Comparison of ENCODE assay signal across 14 cellular contexts in genomic region chr16:11024333-11025053, GRCh38.
DNase-seq lines count a peak whose midpoint lies in the region; ATAC-seq and TF ChIP-seq lines count a peak whose summit lies in the region.
"Had no signal": no experiment of that assay in that cellular context is flagged by ENCODE, and none has a peak within 500 bp of the region (broad histone marks: within the 10 kb centered on the region; RNA-seq: fewer than 3 reads in every experiment).

No MANE protein-coding gene starts in this region.

- H2AFZ ChIP-seq in DND-41 (ENCODE audit: low read depth, low read length) = no peak overlapping the region

- peaks cover 24% of the 10 kb centered on the region for H3K9me3 ChIP-seq in DND-41 (ENCODE audit: insufficient read depth, low read length, severe bottlenecking)
- H3K9me3 ChIP-seq in testis = no peaks in the 10 kb centered on the region
- H3K9me3 ChIP-seq: Peyer's patch had no signal

- no peak for ATAC-seq in DND-41 (ENCODE audit: insufficient read depth, low read depth)
- peak; percentile 36 for ATAC-seq in GM21381 (IDR thresholded peaks at IDR 0.05; ENCODE audit: unreplicated experiment)
- peak; percentile 88 for ATAC-seq in foreskin keratinocyte
- no peak for ATAC-seq in GM19328 (IDR thresholded peaks at IDR 0.05; ENCODE audit: unreplicated experiment)

- WGBS in testis, 2 donors = 94 to 97% methylated on average over 8 to 9 of the region's 9 CpGs

- H3K27ac ChIP-seq in DND-41 (ENCODE audit: low read length) = 0 out of 2 replicates have a peak overlapping the region, but pooled peaks have one; percentile 6
- H3K27ac ChIP-seq in foreskin keratinocyte = peak overlapping the region; percentile 38
- H3K27ac ChIP-seq in testis = no peak overlapping the region
- H3K27ac ChIP-seq: HL-60, Peyer's patch, psoas muscle had no signal

- H3K4me3 ChIP-seq in DND-41 (ENCODE audit: low read depth in 1 of 2, low read length in 2 of 2) = no peak overlapping the region
- H3K4me3 ChIP-seq in testis = no peak overlapping the region
- H3K4me3 ChIP-seq: Peyer's patch, psoas muscle had no signal

- DNase-seq in DND-41 (no peak), M059J (ENCODE audit: low read depth) (peak; percentile 67), foreskin keratinocyte (peak; percentile 71 to 76), testis (no peak), NCI-H1694 treated with DMSO at 0.1 percent for 48 hours (lab: John Stamatoyannopoulos, UW) (no peak), NCI-H82 (lab: John Stamatoyannopoulos, UW) (no peak)
- DNase-seq: activated effector memory CD4-positive, alpha-beta T cell treated with anti-CD3 and anti-CD28 coated beads, Interleukin-2, amount 50 U/mL, for 16 hours; CD4-positive, alpha-beta T cell; NCI-H2227 treated with DMSO at 0.1 percent for 48 hours; Peyer's patch; psoas muscle had no signal

- no peaks in the 10 kb centered on the region for H4K20me1 ChIP-seq in DND-41 (ENCODE audit: insufficient read depth, low read length)

- no peak overlapping the region for H3K9ac ChIP-seq in DND-41 (ENCODE audit: low read depth, low read length)

- intact Hi-C loops in testis (cut with DNase I; ENCODE audit: low total_unique reads) = no loop called here

- H3K36me3 ChIP-seq in DND-41 (ENCODE audit: insufficient read depth, low read length) (peaks cover 64% of the 10 kb centered on the region), testis (ENCODE audit: low read depth, missing control alignments) (no peaks in the 10 kb centered on the region)

- H3K4me1 ChIP-seq in DND-41 (ENCODE audit: insufficient read depth, low read length) = no peaks in the 10 kb centered on the region
- H3K4me1 ChIP-seq in foreskin keratinocyte = peaks cover 14% of the 10 kb centered on the region
- no peaks in the 10 kb centered on the region for H3K4me1 ChIP-seq in testis
- H3K4me1 ChIP-seq: psoas muscle had no signal

- no peaks in the 10 kb centered on the region for H3K27me3 ChIP-seq in DND-41 (ENCODE audit: insufficient read depth, low read length, poor library complexity)
- no peaks in the 10 kb centered on the region for H3K27me3 ChIP-seq in foreskin keratinocyte
- H3K27me3 ChIP-seq in testis = no peaks in the 10 kb centered on the region
- H3K27me3 ChIP-seq: Peyer's patch had no signal

- H3K4me2 ChIP-seq in DND-41 (ENCODE audit: insufficient read depth, low read length) = no peak overlapping the region

- TF ChIP-seq CTCF in DND-41 (IDR thresholded peaks at IDR 0.05; ENCODE audit: borderline replicate concordance, extremely low read depth, low read length, poor library complexity, severe bottlenecking) (no peak), foreskin keratinocyte (conservative IDR thresholded peaks at IDR 0.05) (no peak), testis (IDR thresholded peaks at IDR 0.05) (no peak)

- H3K79me2 ChIP-seq in DND-41 (ENCODE audit: insufficient read depth, low read length) = no peaks in the 10 kb centered on the region

- TF ChIP-seq POLR2A in testis (IDR thresholded peaks at IDR 0.05) = no peak

Comparison
In these comparisons a context has a peak if more than half of its experiments do, and no peak if none do; other contexts are left out.
1. ATAC-seq: peak in GM21381 (single experiment) and foreskin keratinocyte (single experiment); none in DND-41 (single experiment) and GM19328 (single experiment).
2. DNase-seq: peak in M059J (single experiment) and foreskin keratinocyte (2 of 2); none in DND-41 (single experiment), testis (single experiment), NCI-H1694 treated with DMSO at 0.1 percent for 48 hours (single experiment) and NCI-H82 (single experiment).
3. H3K27ac ChIP-seq: peak in DND-41 (single experiment) and foreskin keratinocyte (single experiment); none in testis (0 of 2).